ENCODE assay signal across 2 cellular contexts in the genomic region with DNA sequence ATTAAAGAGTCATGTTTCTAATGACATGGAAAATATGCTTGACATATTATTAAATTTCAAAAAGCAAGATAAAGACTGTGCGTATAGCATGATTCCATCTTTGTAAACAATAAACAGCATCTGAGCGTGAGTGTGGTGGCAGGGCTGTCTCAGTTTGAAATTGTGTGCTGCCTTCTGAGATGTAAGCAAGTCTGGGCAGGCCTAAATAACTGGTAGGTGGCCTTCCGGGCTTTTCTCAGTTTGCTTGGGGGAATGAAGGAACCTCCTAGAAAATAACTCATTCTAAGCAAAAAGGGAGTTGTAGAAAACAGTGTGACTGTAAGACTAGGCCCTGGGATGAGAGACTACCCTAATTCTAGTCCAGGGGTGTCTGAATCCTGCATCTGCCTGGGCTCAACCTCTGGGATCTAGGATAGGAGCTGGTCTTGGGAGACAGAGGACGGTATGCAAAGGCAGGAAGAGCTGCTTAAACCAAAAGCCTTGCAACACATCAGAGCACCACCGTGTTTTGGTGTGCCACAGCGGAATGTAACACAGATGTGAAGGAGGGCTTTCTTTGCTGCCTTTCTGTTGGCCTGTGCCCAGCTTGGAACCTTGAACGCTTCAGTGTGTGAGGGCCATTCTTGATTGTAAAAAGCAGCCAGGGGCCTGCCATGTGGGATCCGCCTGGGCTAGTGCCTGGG.
TF ChIP-seq lines count a peak whose summit lies in the region.

No MANE protein-coding gene starts in this region.

TF ChIP-seq in GM23338, 12 proteins besides CTCF, POLR2A, EP300 and RAD21:
- TF ChIP-seq STAT1 (IDR thresholded peaks at IDR 0.05; ENCODE audit: unreplicated experiment) (no peak), JUNB (IDR thresholded peaks at IDR 0.05; ENCODE audit: unreplicated experiment) (no peak), NANOG (IDR thresholded peaks at IDR 0.05; ENCODE audit: borderline replicate concordance) (no peak)
- TF ChIP-seq, protein P1, sequence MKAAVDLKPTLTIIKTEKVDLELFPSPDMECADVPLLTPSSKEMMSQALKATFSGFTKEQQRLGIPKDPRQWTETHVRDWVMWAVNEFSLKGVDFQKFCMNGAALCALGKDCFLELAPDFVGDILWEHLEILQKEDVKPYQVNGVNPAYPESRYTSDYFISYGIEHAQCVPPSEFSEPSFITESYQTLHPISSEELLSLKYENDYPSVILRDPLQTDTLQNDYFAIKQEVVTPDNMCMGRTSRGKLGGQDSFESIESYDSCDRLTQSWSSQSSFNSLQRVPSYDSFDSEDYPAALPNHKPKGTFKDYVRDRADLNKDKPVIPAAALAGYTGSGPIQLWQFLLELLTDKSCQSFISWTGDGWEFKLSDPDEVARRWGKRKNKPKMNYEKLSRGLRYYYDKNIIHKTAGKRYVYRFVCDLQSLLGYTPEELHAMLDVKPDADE (IDR thresholded peaks at IDR 0.05) = no peak
- TF ChIP-seq, protein P2, sequence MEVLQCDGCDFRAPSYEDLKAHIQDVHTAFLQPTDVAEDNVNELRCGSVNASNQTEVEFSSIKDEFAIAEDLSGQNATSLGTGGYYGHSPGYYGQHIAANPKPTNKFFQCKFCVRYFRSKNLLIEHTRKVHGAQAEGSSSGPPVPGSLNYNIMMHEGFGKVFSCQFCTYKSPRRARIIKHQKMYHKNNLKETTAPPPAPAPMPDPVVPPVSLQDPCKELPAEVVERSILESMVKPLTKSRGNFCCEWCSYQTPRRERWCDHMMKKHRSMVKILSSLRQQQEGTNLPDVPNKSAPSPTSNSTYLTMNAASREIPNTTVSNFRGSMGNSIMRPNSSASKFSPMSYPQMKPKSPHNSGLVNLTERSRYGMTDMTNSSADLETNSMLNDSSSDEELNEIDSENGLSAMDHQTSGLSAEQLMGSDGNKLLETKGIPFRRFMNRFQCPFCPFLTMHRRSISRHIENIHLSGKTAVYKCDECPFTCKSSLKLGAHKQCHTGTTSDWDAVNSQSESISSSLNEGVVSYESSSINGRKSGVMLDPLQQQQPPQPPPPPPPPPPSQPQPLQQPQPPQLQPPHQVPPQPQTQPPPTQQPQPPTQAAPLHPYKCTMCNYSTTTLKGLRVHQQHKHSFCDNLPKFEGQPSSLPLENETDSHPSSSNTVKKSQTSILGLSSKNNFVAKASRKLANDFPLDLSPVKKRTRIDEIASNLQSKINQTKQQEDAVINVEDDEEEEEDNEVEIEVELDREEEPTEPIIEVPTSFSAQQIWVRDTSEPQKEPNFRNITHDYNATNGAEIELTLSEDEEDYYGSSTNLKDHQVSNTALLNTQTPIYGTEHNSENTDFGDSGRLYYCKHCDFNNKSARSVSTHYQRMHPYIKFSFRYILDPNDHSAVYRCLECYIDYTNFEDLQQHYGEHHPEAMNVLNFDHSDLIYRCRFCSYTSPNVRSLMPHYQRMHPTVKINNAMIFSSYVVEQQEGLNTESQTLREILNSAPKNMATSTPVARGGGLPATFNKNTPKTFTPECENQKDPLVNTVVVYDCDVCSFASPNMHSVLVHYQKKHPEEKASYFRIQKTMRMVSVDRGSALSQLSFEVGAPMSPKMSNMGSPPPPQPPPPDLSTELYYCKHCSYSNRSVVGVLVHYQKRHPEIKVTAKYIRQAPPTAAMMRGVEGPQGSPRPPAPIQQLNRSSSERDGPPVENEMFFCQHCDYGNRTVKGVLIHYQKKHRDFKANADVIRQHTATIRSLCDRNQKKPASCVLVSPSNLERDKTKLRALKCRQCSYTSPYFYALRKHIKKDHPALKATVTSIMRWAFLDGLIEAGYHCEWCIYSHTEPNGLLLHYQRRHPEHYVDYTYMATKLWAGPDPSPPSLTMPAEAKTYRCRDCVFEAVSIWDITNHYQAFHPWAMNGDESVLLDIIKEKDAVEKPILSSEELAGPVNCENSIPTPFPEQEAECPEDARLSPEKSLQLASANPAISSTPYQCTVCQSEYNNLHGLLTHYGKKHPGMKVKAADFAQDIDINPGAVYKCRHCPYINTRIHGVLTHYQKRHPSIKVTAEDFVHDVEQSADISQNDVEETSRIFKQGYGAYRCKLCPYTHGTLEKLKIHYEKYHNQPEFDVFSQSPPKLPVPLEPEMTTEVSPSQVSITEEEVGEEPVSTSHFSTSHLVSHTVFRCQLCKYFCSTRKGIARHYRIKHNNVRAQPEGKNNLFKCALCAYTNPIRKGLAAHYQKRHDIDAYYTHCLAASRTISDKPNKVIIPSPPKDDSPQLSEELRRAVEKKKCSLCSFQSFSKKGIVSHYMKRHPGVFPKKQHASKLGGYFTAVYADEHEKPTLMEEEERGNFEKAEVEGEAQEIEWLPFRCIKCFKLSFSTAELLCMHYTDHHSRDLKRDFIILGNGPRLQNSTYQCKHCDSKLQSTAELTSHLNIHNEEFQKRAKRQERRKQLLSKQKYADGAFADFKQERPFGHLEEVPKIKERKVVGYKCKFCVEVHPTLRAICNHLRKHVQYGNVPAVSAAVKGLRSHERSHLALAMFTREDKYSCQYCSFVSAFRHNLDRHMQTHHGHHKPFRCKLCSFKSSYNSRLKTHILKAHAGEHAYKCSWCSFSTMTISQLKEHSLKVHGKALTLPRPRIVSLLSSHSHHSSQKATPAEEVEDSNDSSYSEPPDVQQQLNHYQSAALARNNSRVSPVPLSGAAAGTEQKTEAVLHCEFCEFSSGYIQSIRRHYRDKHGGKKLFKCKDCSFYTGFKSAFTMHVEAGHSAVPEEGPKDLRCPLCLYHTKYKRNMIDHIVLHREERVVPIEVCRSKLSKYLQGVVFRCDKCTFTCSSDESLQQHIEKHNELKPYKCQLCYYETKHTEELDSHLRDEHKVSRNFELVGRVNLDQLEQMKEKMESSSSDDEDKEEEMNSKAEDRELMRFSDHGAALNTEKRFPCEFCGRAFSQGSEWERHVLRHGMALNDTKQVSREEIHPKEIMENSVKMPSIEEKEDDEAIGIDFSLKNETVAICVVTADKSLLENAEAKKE (CRISPR knock-in tag; IDR thresholded peaks at IDR 0.05) = no peak

TF ChIP-seq in H1, 55 proteins besides CTCF, POLR2A, EP300 and RAD21:
- no peak for TF ChIP-seq RNF2 (IDR thresholded peaks at IDR 0.05; ENCODE audit: borderline replicate concordance, low read depth, low read length, missing control alignments, poor library complexity, severe bottlenecking)
- no peak for TF ChIP-seq FOSL1 (IDR thresholded peaks at IDR 0.05; ENCODE audit: insufficient read depth, low read depth, low read length)
- TF ChIP-seq SIN3A (conservative IDR thresholded peaks at IDR 0.05 in 1 of 2, IDR thresholded peaks at IDR 0.05 in 1 of 2; ENCODE audit: low read depth in 1 of 2, low read length in 2 of 2) = no peak
- TF ChIP-seq, protein P3, sequence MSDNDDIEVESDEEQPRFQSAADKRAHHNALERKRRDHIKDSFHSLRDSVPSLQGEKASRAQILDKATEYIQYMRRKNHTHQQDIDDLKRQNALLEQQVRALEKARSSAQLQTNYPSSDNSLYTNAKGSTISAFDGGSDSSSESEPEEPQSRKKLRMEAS (IDR thresholded peaks at IDR 0.05) = no peak
- TF ChIP-seq PHF8 (conservative IDR thresholded peaks at IDR 0.05; ENCODE audit: low read depth, low read length) = no peak
- no peak for TF ChIP-seq BRCA1 (IDR thresholded peaks at IDR 0.05; ENCODE audit: low read depth, low read length)
- no peak for TF ChIP-seq GTF2F1 (IDR thresholded peaks at IDR 0.05; ENCODE audit: borderline replicate concordance, low read depth, low read length)
- no peak for TF ChIP-seq CREB1 (IDR thresholded peaks at IDR 0.05)
- no peak for TF ChIP-seq NANOG (IDR thresholded peaks at IDR 0.05; ENCODE audit: insufficient read depth, low read depth, low read length, poor library complexity, severe bottlenecking)
- TF ChIP-seq POLR2AphosphoS5 (IDR thresholded peaks at IDR 0.05; ENCODE audit: low read depth, low read length) = no peak
- no peak for TF ChIP-seq ASH2L (IDR thresholded peaks at IDR 0.05; ENCODE audit: low read length)
- TF ChIP-seq, protein P4, sequence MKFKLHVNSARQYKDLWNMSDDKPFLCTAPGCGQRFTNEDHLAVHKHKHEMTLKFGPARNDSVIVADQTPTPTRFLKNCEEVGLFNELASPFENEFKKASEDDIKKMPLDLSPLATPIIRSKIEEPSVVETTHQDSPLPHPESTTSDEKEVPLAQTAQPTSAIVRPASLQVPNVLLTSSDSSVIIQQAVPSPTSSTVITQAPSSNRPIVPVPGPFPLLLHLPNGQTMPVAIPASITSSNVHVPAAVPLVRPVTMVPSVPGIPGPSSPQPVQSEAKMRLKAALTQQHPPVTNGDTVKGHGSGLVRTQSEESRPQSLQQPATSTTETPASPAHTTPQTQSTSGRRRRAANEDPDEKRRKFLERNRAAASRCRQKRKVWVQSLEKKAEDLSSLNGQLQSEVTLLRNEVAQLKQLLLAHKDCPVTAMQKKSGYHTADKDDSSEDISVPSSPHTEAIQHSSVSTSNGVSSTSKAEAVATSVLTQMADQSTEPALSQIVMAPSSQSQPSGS (IDR thresholded peaks at IDR 0.05; ENCODE audit: low read length) = no peak
